Comparison of ENCODE assay signal across 25 cellular contexts in the genomic region with DNA sequence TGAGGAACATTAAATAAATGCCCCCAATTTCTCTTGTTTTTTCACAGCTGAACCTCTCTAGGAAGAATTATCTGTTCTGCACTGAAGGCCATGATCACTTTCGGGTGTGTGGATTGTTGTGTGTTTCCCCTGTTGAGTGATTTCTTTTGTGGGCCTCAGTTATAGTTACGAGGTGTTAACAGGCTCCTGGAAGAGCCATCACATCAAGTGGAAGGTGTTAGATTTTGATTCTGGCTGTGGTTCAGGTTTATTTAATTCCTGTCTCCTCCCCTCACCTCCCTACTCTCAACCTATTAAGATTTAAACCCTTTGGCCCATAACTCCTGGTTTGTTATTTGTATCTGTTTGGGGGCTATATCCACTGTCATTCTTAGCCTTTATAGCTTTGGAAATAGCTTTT.
"Had no signal": no experiment of that assay in that cellular context is flagged by ENCODE, and none has a peak within 500 bp of the region (broad histone marks: within the 10 kb centered on the region; RNA-seq: fewer than 3 reads in every experiment).

No MANE protein-coding gene starts in this region.

- H3K27ac Mint-ChIP-seq: dendritic cell treated with granulocyte-macrophage colony-stimulating factor and Interleukin-4, amounts not matched to agents 40 ng/mL and 50 ng/mL, for 4 days; effector memory CD8-positive, alpha-beta T cell; endodermal cell had no signal

- H3K27me3 ChIP-seq: colonic mucosa, dorsolateral prefrontal cortex, esophagus muscularis mucosa, esophagus squamous epithelium, foreskin keratinocyte, gastrocnemius medialis, gastroesophageal sphincter, heart left ventricle, heart right ventricle had no signal

- H3K9me3 ChIP-seq: colonic mucosa, esophagus muscularis mucosa, esophagus squamous epithelium, gastrocnemius medialis, gastroesophageal sphincter, heart left ventricle, heart right ventricle had no signal

- H3K36me3 ChIP-seq: colonic mucosa, esophagus muscularis mucosa, esophagus squamous epithelium, gastrocnemius medialis, gastroesophageal sphincter, heart left ventricle, heart right ventricle had no signal

- H3K4me1 Mint-ChIP-seq: endodermal cell had no signal

- H3K27me3 Mint-ChIP-seq: dendritic cell treated with granulocyte-macrophage colony-stimulating factor and Interleukin-4, amounts not matched to agents 40 ng/mL and 50 ng/mL, for 4 days had no signal

- ATAC-seq: effector memory CD8-positive, alpha-beta T cell; esophagus mucosa; foreskin keratinocyte; gastrocnemius medialis; gastroesophageal sphincter had no signal

- DNase-seq: colonic mucosa; cortex of kidney; dermis blood vessel endothelial cell; dorsolateral prefrontal cortex; effector CD4-positive, alpha-beta T cell; effector CD8-positive, alpha-beta T cell; effector memory CD4-positive, alpha-beta T cell; effector memory CD8-positive, alpha-beta T cell; endodermal cell; erythroblast; esophagus squamous epithelium; foreskin fibroblast; foreskin keratinocyte; foreskin melanocyte; gastrocnemius medialis; glutamatergic neuron; head of caudate nucleus; heart left ventricle; heart right ventricle had no signal

- H3K9me3 Mint-ChIP-seq: dendritic cell treated with granulocyte-macrophage colony-stimulating factor and Interleukin-4, amounts not matched to agents 40 ng/mL and 50 ng/mL, for 4 days; effector memory CD8-positive, alpha-beta T cell; endodermal cell had no signal

- H3K4me3 ChIP-seq: colonic mucosa, coronary artery, dorsolateral prefrontal cortex, esophagus muscularis mucosa, esophagus squamous epithelium, gastrocnemius medialis, gastroesophageal sphincter, heart left ventricle, heart right ventricle had no signal

- H3K4me3 Mint-ChIP-seq: dendritic cell treated with granulocyte-macrophage colony-stimulating factor and Interleukin-4, amounts not matched to agents 40 ng/mL and 50 ng/mL, for 4 days; effector memory CD8-positive, alpha-beta T cell; endodermal cell had no signal

- H3K27ac ChIP-seq: colonic mucosa, coronary artery, dorsolateral prefrontal cortex, epithelial cell of prostate, esophagus muscularis mucosa, esophagus squamous epithelium, foreskin keratinocyte, gastrocnemius medialis, gastroesophageal sphincter, heart left ventricle, heart right ventricle had no signal

- H3K4me1 ChIP-seq: colonic mucosa, esophagus squamous epithelium, foreskin keratinocyte, gastrocnemius medialis, gastroesophageal sphincter, heart left ventricle, heart right ventricle had no signal
